1 cellular context compared by ENCODE assay signal in the genomic region with DNA sequence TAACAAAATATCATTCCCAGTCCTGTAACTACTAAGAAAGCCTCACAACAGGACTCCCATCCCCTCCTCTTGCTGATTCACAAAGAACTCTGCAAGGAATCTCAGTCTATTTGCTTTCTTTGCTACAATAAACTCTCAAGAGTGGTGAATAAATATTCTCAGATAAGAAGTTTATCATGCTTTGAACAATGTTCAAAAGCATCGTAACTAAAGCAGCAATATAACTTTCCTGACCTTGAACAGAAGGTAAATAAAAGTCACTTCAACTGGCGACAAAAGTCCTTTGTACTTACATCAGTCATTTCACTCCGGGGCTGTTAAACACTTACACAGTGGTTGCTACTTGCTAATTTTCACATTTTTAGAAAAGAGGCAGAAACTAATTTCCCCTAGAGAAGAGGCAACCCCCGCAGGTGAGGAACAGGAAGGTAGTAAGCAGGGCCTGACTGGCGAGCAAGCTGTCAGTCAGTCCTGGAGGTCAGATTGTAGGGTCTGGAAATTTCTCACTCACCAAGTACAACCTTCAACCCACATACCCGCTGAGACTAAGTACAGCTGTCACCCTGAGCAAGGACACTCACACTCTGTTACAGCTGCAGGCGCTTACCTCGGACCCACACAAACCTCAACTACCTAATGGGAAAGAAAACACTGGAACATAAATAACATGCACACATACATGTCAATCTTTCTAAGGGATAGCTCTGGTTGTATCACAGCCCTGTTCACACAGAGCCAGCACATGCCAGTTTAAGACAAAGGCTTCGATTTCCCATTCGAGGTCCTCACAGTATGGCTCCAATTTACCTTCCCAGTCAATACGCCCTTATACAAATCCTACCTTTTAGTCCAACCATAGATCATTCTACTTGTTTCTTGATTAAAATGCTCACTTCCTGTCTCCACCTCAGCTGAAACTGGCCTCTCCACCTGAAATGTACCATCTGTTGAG.
TF ChIP-seq lines count a peak whose summit lies in the region.

No MANE protein-coding gene starts in this region.

TF ChIP-seq in IMR-90, 13 proteins besides CTCF, POLR2A, EP300 and RAD21 (continued from another document):
- TF ChIP-seq, protein P1, sequence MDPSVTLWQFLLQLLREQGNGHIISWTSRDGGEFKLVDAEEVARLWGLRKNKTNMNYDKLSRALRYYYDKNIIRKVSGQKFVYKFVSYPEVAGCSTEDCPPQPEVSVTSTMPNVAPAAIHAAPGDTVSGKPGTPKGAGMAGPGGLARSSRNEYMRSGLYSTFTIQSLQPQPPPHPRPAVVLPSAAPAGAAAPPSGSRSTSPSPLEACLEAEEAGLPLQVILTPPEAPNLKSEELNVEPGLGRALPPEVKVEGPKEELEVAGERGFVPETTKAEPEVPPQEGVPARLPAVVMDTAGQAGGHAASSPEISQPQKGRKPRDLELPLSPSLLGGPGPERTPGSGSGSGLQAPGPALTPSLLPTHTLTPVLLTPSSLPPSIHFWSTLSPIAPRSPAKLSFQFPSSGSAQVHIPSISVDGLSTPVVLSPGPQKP (IDR thresholded peaks at IDR 0.05; ENCODE audit: borderline replicate concordance, low read depth, low read length): no peak
- TF ChIP-seq MAZ (IDR thresholded peaks at IDR 0.05; ENCODE audit: borderline replicate concordance, low read depth, low read length): no peak
TF ChIP-seq in IMR-90: peak in this region for 0.
